1 cellular context compared by ENCODE assay signal in genomic region chr2:47798628-47799027, GRCh38.
TF ChIP-seq lines count a peak whose summit lies in the region.

No MANE protein-coding gene starts in this region.

TF ChIP-seq in HepG2, 621 proteins besides CTCF, POLR2A, EP300 and RAD21 (continued from another document):
- no peak for TF ChIP-seq TERF1 (CRISPR knock-in tag; IDR thresholded peaks at IDR 0.05)
- no peak for TF ChIP-seq ZNF446 (CRISPR knock-in tag; IDR thresholded peaks at IDR 0.05)
- TF ChIP-seq ZNF7 (CRISPR knock-in tag; IDR thresholded peaks at IDR 0.05): no peak
- no peak for TF ChIP-seq ZNF503 (CRISPR knock-in tag; IDR thresholded peaks at IDR 0.05)
- no peak for TF ChIP-seq ZNF101 (CRISPR knock-in tag; IDR thresholded peaks at IDR 0.05; ENCODE audit: borderline replicate concordance, low read depth)
- no peak for TF ChIP-seq FOXM1 (CRISPR knock-in tag; IDR thresholded peaks at IDR 0.05)
- no peak for TF ChIP-seq CEBPZ (IDR thresholded peaks at IDR 0.05; ENCODE audit: low read length)
- TF ChIP-seq, protein P1, sequence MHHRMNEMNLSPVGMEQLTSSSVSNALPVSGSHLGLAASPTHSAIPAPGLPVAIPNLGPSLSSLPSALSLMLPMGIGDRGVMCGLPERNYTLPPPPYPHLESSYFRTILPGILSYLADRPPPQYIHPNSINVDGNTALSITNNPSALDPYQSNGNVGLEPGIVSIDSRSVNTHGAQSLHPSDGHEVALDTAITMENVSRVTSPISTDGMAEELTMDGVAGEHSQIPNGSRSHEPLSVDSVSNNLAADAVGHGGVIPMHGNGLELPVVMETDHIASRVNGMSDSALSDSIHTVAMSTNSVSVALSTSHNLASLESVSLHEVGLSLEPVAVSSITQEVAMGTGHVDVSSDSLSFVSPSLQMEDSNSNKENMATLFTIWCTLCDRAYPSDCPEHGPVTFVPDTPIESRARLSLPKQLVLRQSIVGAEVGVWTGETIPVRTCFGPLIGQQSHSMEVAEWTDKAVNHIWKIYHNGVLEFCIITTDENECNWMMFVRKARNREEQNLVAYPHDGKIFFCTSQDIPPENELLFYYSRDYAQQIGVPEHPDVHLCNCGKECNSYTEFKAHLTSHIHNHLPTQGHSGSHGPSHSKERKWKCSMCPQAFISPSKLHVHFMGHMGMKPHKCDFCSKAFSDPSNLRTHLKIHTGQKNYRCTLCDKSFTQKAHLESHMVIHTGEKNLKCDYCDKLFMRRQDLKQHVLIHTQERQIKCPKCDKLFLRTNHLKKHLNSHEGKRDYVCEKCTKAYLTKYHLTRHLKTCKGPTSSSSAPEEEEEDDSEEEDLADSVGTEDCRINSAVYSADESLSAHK (CRISPR knock-in tag; IDR thresholded peaks at IDR 0.05; ENCODE audit: borderline replicate concordance): no peak
